ENCODE assay signal across 23 cellular contexts in genomic region chr1:17911789-17912188, GRCh38.
"Had no signal": no experiment of that assay in that cellular context is flagged by ENCODE, and none has a peak within 500 bp of the region (broad histone marks: within the 10 kb centered on the region; RNA-seq: fewer than 3 reads in every experiment).

No MANE protein-coding gene starts in this region.

- H3K36me3 ChIP-seq: neural progenitor cell, ovary, right lobe of liver, sigmoid colon, stomach, thoracic aorta, thyroid gland, tibial nerve, upper lobe of left lung had no signal

- H3K4me3 ChIP-seq: neural progenitor cell, ovary, psoas muscle, right lobe of liver, sigmoid colon, stomach, thoracic aorta, thyroid gland, tibial nerve, upper lobe of left lung had no signal

- H3K27me3 ChIP-seq: ovary, right lobe of liver, thyroid gland had no signal

- H3K9me3 ChIP-seq: ovary, psoas muscle, right lobe of liver, sigmoid colon, stomach, thoracic aorta, thyroid gland, tibial nerve, upper lobe of left lung had no signal

- H3K4me1 ChIP-seq: neural progenitor cell, parathyroid adenoma, psoas muscle, right lobe of liver, sigmoid colon, tibial nerve, upper lobe of left lung had no signal

- DNase-seq: naive thymus-derived CD4-positive, alpha-beta T cell; natural killer cell; occipital lobe; ovary; psoas muscle; right cardiac atrium; right lobe of liver; sigmoid colon; small intestine; stimulated activated CD4-positive, alpha-beta T cell treated with anti-CD3 and anti-CD28 coated beads, Interleukin-15, amount 100 ng/mL, for 24 hours; stimulated activated CD4-positive, alpha-beta T cell treated with anti-CD3 and anti-CD28 coated beads, Interleukin-2, amount 100 ng/mL, for 24 hours; stimulated activated CD4-positive, alpha-beta T cell treated with anti-CD3 and anti-CD28 coated beads, Interleukin-2, amount 100 ng/mL, for 48 hours; stimulated activated CD4-positive, alpha-beta T cell treated with anti-CD3 and anti-CD28 coated beads, Interleukin-4, amount 100 ng/mL, for 24 hours; stimulated activated naive B cell treated with anti-CD40 and anti-IgM and Interleukin-4, amounts not matched to agents 10 μg/mL and 1 μg/mL and 100 μg/mL, for 72 hours; stimulated activated naive CD4-positive, alpha-beta T cell treated with Interleukin-2 at 50 U/mL for 16 hours; stomach; thyroid gland; trophoblast cell; upper lobe of left lung had no signal

- H3K27ac ChIP-seq: neural progenitor cell, ovary, parathyroid adenoma, psoas muscle, right lobe of liver, sigmoid colon, stomach, thoracic aorta, thyroid gland, tibial nerve, upper lobe of left lung had no signal
